Comparison of ENCODE assay signal across 8 cellular contexts in the genomic region with DNA sequence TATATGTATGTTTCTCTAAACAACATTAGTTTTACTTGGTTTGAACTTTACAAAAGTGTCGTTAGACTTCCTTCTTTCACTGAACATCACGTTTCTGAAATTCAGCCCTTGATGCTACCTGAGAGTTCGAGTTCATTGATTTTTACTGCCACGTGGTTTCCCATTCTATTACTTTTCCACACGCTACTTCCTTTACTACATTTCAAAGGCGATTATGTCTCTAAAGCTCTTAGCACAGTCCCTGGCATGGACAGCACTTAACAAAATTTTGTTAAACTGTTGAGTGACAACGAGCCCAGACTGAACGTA. TPM values are rescaled to one million over a fixed set of nuclear protein-coding genes. Genes with fewer than 3 reads are reported as not detected.
A peak's percentile ranks its signal among the peaks of the same experiment; 100 is the strongest.
DNase-seq lines count a peak whose midpoint lies in the region; TF ChIP-seq lines count a peak whose summit lies in the region.

No MANE protein-coding gene starts in this region.

- no peak for TF ChIP-seq POLR2A in erythroblast (IDR thresholded peaks at IDR 0.05; ENCODE audit: low read length)

- CTCF ChIA-PET in AG04450 (lab: Charles Lee): interaction anchor here (0.9 to 2.6 kb wide), 2 partner anchors 194 to 196 kb away, joined by 3 to 6 read pairs; no protein-coding TSS in a partner anchor

- H3K36me3 ChIP-seq in GM23248 (ENCODE audit: low read depth) (no peaks in the 10 kb centered on the region), mesendoderm (ENCODE audit: control insufficient read depth, insufficient read depth, low read length) (no peaks in the 10 kb centered on the region)

- H3K9ac ChIP-seq in GM23248 (0 out of 2 replicates have a peak overlapping the region, but pooled peaks have one; percentile 38), mesendoderm (ENCODE audit: low read length) (no peak overlapping the region)

- no peak overlapping the region for H2BK15ac ChIP-seq in mesendoderm (replicated peaks; ENCODE audit: low read depth)

- peak overlapping the region; percentile 40 for H3K4me3 ChIP-seq in AG04450 (ENCODE audit: low read depth, low read length)
- H3K4me3 ChIP-seq in GM23248: peak overlapping the region; percentile 63
- no peak overlapping the region for H3K4me3 ChIP-seq in mesendoderm (ENCODE audit: low read length)

- peaks cover 7% of the 10 kb centered on the region; the same call in 1 of the 2 replicates for H3K4me1 ChIP-seq in GM23248 (ENCODE audit: insufficient read depth)
- peaks cover 4% of the 10 kb centered on the region for H3K4me1 ChIP-seq in mesendoderm (ENCODE audit: control insufficient read depth, low read depth, low read length)

- H2BK120ac ChIP-seq in mesendoderm (ENCODE audit: low read depth, low read length): no peak overlapping the region

- no peak overlapping the region for H3K23ac ChIP-seq in mesendoderm (ENCODE audit: low read length)

- no peak for TF ChIP-seq CTCF in AG04450 (IDR thresholded peaks at IDR 0.05; ENCODE audit: low read depth, low read length)

- H3K9me3 ChIP-seq in AG04450 (ENCODE audit: control insufficient read depth, insufficient read depth, low read length) (peaks cover 2% of the 10 kb centered on the region; the same call in 1 of the 2 replicates), GM23248 (ENCODE audit: low read depth) (no peaks in the 10 kb centered on the region)

- H3K4me2 ChIP-seq in GM23248 (ENCODE audit: unreplicated experiment): peak overlapping the region; percentile 80
- H3K4me2 ChIP-seq in mesendoderm (ENCODE audit: low read length): no peak overlapping the region

- H3K9me2 ChIP-seq in GM23248 (ENCODE audit: insufficient read depth): no peaks in the 10 kb centered on the region

- H3K79me1 ChIP-seq in mesendoderm (ENCODE audit: low read length): no peaks in the 10 kb centered on the region

- H3K18ac ChIP-seq in mesendoderm (ENCODE audit: low read length): no peak overlapping the region

- H3K4me3 Mint-ChIP-seq in activated T-helper 1 cell treated with anti-CD3 and anti-CD28 coated beads, Interleukin-12 subunit alpha, Interleukin-12 subunit beta, Interleukin-2, Interleukin-4 antibody, amounts not matched to agents 30 ng/mL and 10 ng/mL and 1 ng/mL, durations not matched to agents 14 hours and 24 hours and 36 hours: peak overlapping the region; percentile 85

- peaks cover 2% of the 10 kb centered on the region for H3K36me3 Mint-ChIP-seq in activated T-helper 1 cell treated with anti-CD3 and anti-CD28 coated beads, Interleukin-12 subunit alpha, Interleukin-12 subunit beta, Interleukin-2, Interleukin-4 antibody, amounts not matched to agents 30 ng/mL and 10 ng/mL and 1 ng/mL, durations not matched to agents 14 hours and 24 hours and 36 hours (ENCODE audit: low read depth)

- peaks cover 41% of the 10 kb centered on the region for H3K4me1 Mint-ChIP-seq in activated T-helper 1 cell treated with anti-CD3 and anti-CD28 coated beads, Interleukin-12 subunit alpha, Interleukin-12 subunit beta, Interleukin-2, Interleukin-4 antibody, amounts not matched to agents 30 ng/mL and 10 ng/mL and 1 ng/mL, durations not matched to agents 14 hours and 24 hours and 36 hours (ENCODE audit: low read depth)

- H3K27me3 Mint-ChIP-seq in activated T-helper 1 cell treated with anti-CD3 and anti-CD28 coated beads, Interleukin-12 subunit alpha, Interleukin-12 subunit beta, Interleukin-2, Interleukin-4 antibody, amounts not matched to agents 30 ng/mL and 10 ng/mL and 1 ng/mL, durations not matched to agents 14 hours and 24 hours and 36 hours (ENCODE audit: insufficient read depth): no peaks in the 10 kb centered on the region

- intact Hi-C loops in activated T-helper 1 cell treated with anti-CD3 and anti-CD28 coated beads, Interleukin-12 subunit alpha, Interleukin-12 subunit beta, Interleukin-2, Interleukin-4 antibody, amounts not matched to agents 30 ng/mL and 10 ng/mL and 1 ng/mL, durations not matched to agents 14 hours and 24 hours and 36 hours (cut with micrococcal nuclease): loop anchor here (1.0 to 5.0 kb wide), 9 partner anchors 12 to 489 kb away; partner anchors contain the start of genes ARHGAP17, LCMT1 and ZKSCAN2

- no peaks in the 10 kb centered on the region for H3K9me3 Mint-ChIP-seq in activated T-helper 1 cell treated with anti-CD3 and anti-CD28 coated beads, Interleukin-12 subunit alpha, Interleukin-12 subunit beta, Interleukin-2, Interleukin-4 antibody, amounts not matched to agents 30 ng/mL and 10 ng/mL and 1 ng/mL, durations not matched to agents 14 hours and 24 hours and 36 hours

- H3F3A ChIP-seq in GM23248 (ENCODE audit: insufficient read depth): no peaks in the 10 kb centered on the region

- H2AFZ ChIP-seq in GM23248: peak overlapping the region; percentile 93

- H3K79me2 ChIP-seq in GM23248 (ENCODE audit: insufficient read depth): peaks cover 14% of the 10 kb centered on the region
- no peaks in the 10 kb centered on the region for H3K79me2 ChIP-seq in mesendoderm (ENCODE audit: control insufficient read depth, insufficient read depth, low read length)

- no peaks in the 10 kb centered on the region for H4K20me1 ChIP-seq in GM23248 (ENCODE audit: insufficient read depth)

- H2AK5ac ChIP-seq in mesendoderm (ENCODE audit: low read length): no peak overlapping the region

- peak overlapping the region; percentile 98 for H3K27ac Mint-ChIP-seq in activated T-helper 1 cell treated with anti-CD3 and anti-CD28 coated beads, Interleukin-12 subunit alpha, Interleukin-12 subunit beta, Interleukin-2, Interleukin-4 antibody, amounts not matched to agents 30 ng/mL and 10 ng/mL and 1 ng/mL, durations not matched to agents 14 hours and 24 hours and 36 hours

- POLR2A ChIA-PET in AG04450 (lab: Yijun Ruan, JAX): no interaction called here

- no peak overlapping the region for H4K5ac ChIP-seq in mesendoderm (ENCODE audit: low read length)

- in situ Hi-C loops in GM23248 (cut with MboI): loop anchor here (10.0 kb wide), 1 partner anchor 56 kb away; no protein-coding TSS in a partner anchor

- H4K8ac ChIP-seq in mesendoderm (ENCODE audit: low read depth, low read length): no peak overlapping the region

- WGBS in GM23248 (ENCODE audit: low coverage in 1 of 2, low lambda C conversion rate in 2 of 2, missing lambda C conversion rate in 2 of 2), 2 experiments: 15 to 17% methylated on average over 8 of the region's 8 CpGs
- no CpG with 5 or more reads among the region's 8 CpGs for WGBS in mesendoderm (ENCODE audit: extremely low coverage, insufficient coverage, low lambda C conversion rate)

- no peak overlapping the region for H2BK5ac ChIP-seq in mesendoderm (ENCODE audit: low read length)

- DNase-seq in AG04450 (ENCODE audit: low read depth, low spot score): no peak
- DNase-seq in GM23248: no peak
- DNase-seq in activated T-helper 1 cell treated with anti-CD3 and anti-CD28 coated beads, Interleukin-12 subunit alpha, Interleukin-12 subunit beta, Interleukin-2, Interleukin-4 antibody, amounts not matched to agents 30 ng/mL and 10 ng/mL and 1 ng/mL, durations not matched to agents 14 hours and 24 hours and 36 hours (ENCODE audit: low spot score): no peak
- DNase-seq in mesendoderm: no peak
- no peak for DNase-seq in DMS114 treated with DMSO at 0.1 percent for 48 hours (lab: John Stamatoyannopoulos, UW; ENCODE audit: unreplicated experiment)
- DNase-seq in erythroblast (lab: John Stamatoyannopoulos, UW): no peak
- no peak for DNase-seq in DMS 273 treated with DMSO at 0.1 percent for 48 hours (lab: John Stamatoyannopoulos, UW)
- no peak for DNase-seq in activated CD4-positive, alpha-beta T cell treated with anti-CD3 and anti-CD28 coated beads, Interleukin-2, amount 50 U/mL, for 1 hour

- H3K56ac ChIP-seq in mesendoderm (ENCODE audit: low read length): peak overlapping the region; percentile 1

- no peak overlapping the region for H3K27ac ChIP-seq in AG04450 (ENCODE audit: low read depth, low read length)
- no peak overlapping the region for H3K27ac ChIP-seq in GM23248
- no peak overlapping the region for H3K27ac ChIP-seq in mesendoderm (ENCODE audit: low read depth, low read length)

- H3K27me3 ChIP-seq in AG04450 (ENCODE audit: control insufficient read depth, insufficient read depth, low read length) (no peaks in the 10 kb centered on the region), GM23248 (replicated peaks; ENCODE audit: insufficient read depth) (no peaks in the 10 kb centered on the region), mesendoderm (ENCODE audit: insufficient read depth, low read length, poor library complexity) (no peaks in the 10 kb centered on the region)

- no peak overlapping the region for H3K4ac ChIP-seq in mesendoderm (ENCODE audit: low read depth, low read length)

RNA-seq across cellular contexts. Expression of gene ARHGAP17, which starts 15.9 kb away (rescaled TPM):
- polyA plus RNA-seq in AG04450 (2011; rRNA removed) (53.7 and 65.9 TPM in 2 replicates), GM23248 (2016; fragmentation: Nextera tagmentation; extraction: Ambion mirVana) (45.8 and 53.3 TPM in 2 replicates)
- polyA minus RNA-seq in AG04450 (2011; rRNA and poly(A)+ RNA removed): 66.7 and 69.8 TPM in 2 replicates
- total RNA-seq in GM23248 (2014; rRNA removed; shearing (Covaris generic)): 11.6 and 47.7 TPM in 2 replicates
- 80.2 and 87.3 TPM in 2 replicates for total RNA-seq in activated T-helper 1 cell treated with anti-CD3 and anti-CD28 coated beads, Interleukin-12 subunit alpha, Interleukin-12 subunit beta, Interleukin-2, Interleukin-4 antibody, amounts not matched to agents 30 ng/mL and 10 ng/mL and 1 ng/mL, durations not matched to agents 14 hours and 24 hours and 36 hours
- 61.6 TPM for polyA plus RNA-seq in mesendoderm (2013, experiment 1 of 2)
- 62.5 TPM for polyA plus RNA-seq in mesendoderm (2013, experiment 2 of 2)
